19 cellular contexts compared by ENCODE assay signal in genomic region chr10:76329891-76330575, GRCh38.
DNase-seq lines count a peak whose midpoint lies in the region; ATAC-seq and TF ChIP-seq lines count a peak whose summit lies in the region.
"Had no signal": no experiment of that assay in that cellular context is flagged by ENCODE, and none has a peak within 500 bp of the region (broad histone marks: within the 10 kb centered on the region; RNA-seq: fewer than 3 reads in every experiment).

No MANE protein-coding gene starts in this region.

- H3K36me3 ChIP-seq in osteoblast (ENCODE audit: insufficient read depth, low read length) = no peaks in the 10 kb centered on the region
- H3K36me3 ChIP-seq: BLaER1 treated with 17β-estradiol and CSF1 and Interleukin-3, amounts not matched to agents 10 nM and 100 nM; SJSA1; upper lobe of left lung had no signal

- H3K27ac ChIP-seq in osteoblast (ENCODE audit: low read depth, low read length) = peak overlapping the region; percentile 1
- H3K27ac ChIP-seq: BLaER1 treated with 17β-estradiol and CSF1 and Interleukin-3, amounts not matched to agents 10 nM and 100 nM; KMS-11; SJSA1; upper lobe of left lung; VCaP had no signal

- peaks cover 4% of the 10 kb centered on the region for H3K9me3 Mint-ChIP-seq in natural killer cell treated with Interleukin-12 subunit alpha and Interleukin-12 subunit beta and Interleukin-15 and Interleukin-18, amount 100 ng/mL, for 72 hours
- H3K9me3 Mint-ChIP-seq: activated naive CD4-positive, alpha-beta T cell treated with anti-CD3 and anti-CD28 coated beads for 36 hours had no signal

- H4K20me1 ChIP-seq in osteoblast (ENCODE audit: insufficient read depth, low read length) = no peaks in the 10 kb centered on the region
- H4K20me1 ChIP-seq: BLaER1 treated with 17β-estradiol and CSF1 and Interleukin-3, amounts not matched to agents 10 nM and 100 nM had no signal

- TF ChIP-seq CTCF in epithelial cell of esophagus (IDR thresholded peaks at IDR 0.05; ENCODE audit: insufficient read depth, low read depth, low read length, missing control alignments) (no peak), osteoblast (IDR thresholded peaks at IDR 0.05; ENCODE audit: extremely low read depth, low read depth, low read length) (no peak)

- H2AFZ ChIP-seq in osteoblast (ENCODE audit: low read length) = peak overlapping the region; percentile 0

- no peaks in the 10 kb centered on the region for H3K9me3 ChIP-seq in osteoblast (ENCODE audit: low read depth, low read length)
- H3K9me3 ChIP-seq: BLaER1 treated with 17β-estradiol and CSF1 and Interleukin-3, amounts not matched to agents 10 nM and 100 nM; SJSA1; upper lobe of left lung had no signal

- H3K27me3 ChIP-seq in osteoblast (ENCODE audit: insufficient read depth, low read length) = no peaks in the 10 kb centered on the region
- H3K27me3 ChIP-seq: BLaER1 treated with 17β-estradiol and CSF1 and Interleukin-3, amounts not matched to agents 10 nM and 100 nM; SJSA1; upper lobe of left lung had no signal

- no peak overlapping the region for H3K27ac Mint-ChIP-seq in natural killer cell treated with Interleukin-12 subunit alpha and Interleukin-12 subunit beta and Interleukin-15 and Interleukin-18, amount 100 ng/mL, for 72 hours
- H3K27ac Mint-ChIP-seq: activated naive CD4-positive, alpha-beta T cell treated with anti-CD3 and anti-CD28 coated beads for 36 hours; progenitor cell of endocrine pancreas had no signal

- DNase-seq in DMS53 (lab: John Stamatoyannopoulos, UW) (peak; percentile 54), NCI-H226 (peak; percentile 43), epithelial cell of esophagus (ENCODE audit: low read depth) (peak; percentile 79), osteoblast (ENCODE audit: insufficient read length, low spot score, missing footprints) (peak; percentile 58), islet precursor cell (no peak), NCI-H774 (lab: John Stamatoyannopoulos, UW) (no peak)
- no peak for DNase-seq in natural killer cell treated with Interleukin-12 subunit alpha and Interleukin-12 subunit beta and Interleukin-15 and Interleukin-18, amount 100 ng/mL, for 72 hours (ENCODE audit: low spot score)
- DNase-seq: activated naive CD4-positive, alpha-beta T cell treated with anti-CD3 and anti-CD28 coated beads for 36 hours; NCI-H2029; NCI-H748 treated with DMSO at 0.1 percent for 48 hours; stimulated activated CD8-positive, alpha-beta memory T cell treated with anti-CD3 and anti-CD28 coated beads, Interleukin-4, amount 100 ng/mL, for 48 hours; upper lobe of left lung had no signal

- H3K36me3 Mint-ChIP-seq in natural killer cell treated with Interleukin-12 subunit alpha and Interleukin-12 subunit beta and Interleukin-15 and Interleukin-18, amount 100 ng/mL, for 72 hours = no peaks in the 10 kb centered on the region

- peak overlapping the region; percentile 59 for H3K4me2 ChIP-seq in osteoblast (ENCODE audit: insufficient read depth, low read length)
- H3K4me2 ChIP-seq: KMS-11 had no signal

- no peaks in the 10 kb centered on the region for H3K79me2 ChIP-seq in osteoblast (ENCODE audit: insufficient read depth, low read length)

- peaks cover 13% of the 10 kb centered on the region for H3K4me1 ChIP-seq in osteoblast (ENCODE audit: insufficient read depth, low read length)
- H3K4me1 ChIP-seq: upper lobe of left lung had no signal

- no peak overlapping the region for H3K4me3 ChIP-seq in epithelial cell of esophagus (ENCODE audit: low read length)
- no peak overlapping the region for H3K4me3 ChIP-seq in osteoblast (ENCODE audit: insufficient read depth, low read length)
- H3K4me3 ChIP-seq: BLaER1 treated with 17β-estradiol and CSF1 and Interleukin-3, amounts not matched to agents 10 nM and 100 nM; SJSA1; upper lobe of left lung had no signal

- no peak overlapping the region for H3K4me3 Mint-ChIP-seq in natural killer cell treated with Interleukin-12 subunit alpha and Interleukin-12 subunit beta and Interleukin-15 and Interleukin-18, amount 100 ng/mL, for 72 hours
- H3K4me3 Mint-ChIP-seq: activated naive CD4-positive, alpha-beta T cell treated with anti-CD3 and anti-CD28 coated beads for 36 hours; central memory CD8-positive, alpha-beta T cell had no signal

- H3K27me3 Mint-ChIP-seq in natural killer cell treated with Interleukin-12 subunit alpha and Interleukin-12 subunit beta and Interleukin-15 and Interleukin-18, amount 100 ng/mL, for 72 hours = no peaks in the 10 kb centered on the region
- H3K27me3 Mint-ChIP-seq: central memory CD8-positive, alpha-beta T cell had no signal

- H3K4me1 Mint-ChIP-seq in natural killer cell treated with Interleukin-12 subunit alpha and Interleukin-12 subunit beta and Interleukin-15 and Interleukin-18, amount 100 ng/mL, for 72 hours (ENCODE audit: low read depth in 2 of 2) = no peaks in the 10 kb centered on the region
- H3K4me1 Mint-ChIP-seq: central memory CD8-positive, alpha-beta T cell had no signal

- no peak for ATAC-seq in natural killer cell treated with Interleukin-12 subunit alpha and Interleukin-12 subunit beta and Interleukin-15 and Interleukin-18, amount 100 ng/mL, for 72 hours
- ATAC-seq in GM21423 (IDR thresholded peaks at IDR 0.05; ENCODE audit: unreplicated experiment) = no peak

Comparison
In these comparisons a context has a peak if more than half of its experiments do, and no peak if none do; other contexts are left out.
1. DNase-seq: peak in DMS53 (single experiment), NCI-H226 (single experiment), epithelial cell of esophagus (single experiment) and osteoblast (single experiment); none in islet precursor cell (single experiment), natural killer cell treated with Interleukin-12 subunit alpha and Interleukin-12 subunit beta and Interleukin-15 and Interleukin-18, amount 100 ng/mL, for 72 hours (single experiment) and NCI-H774 (single experiment).